10 cellular contexts compared by ENCODE assay signal in the genomic region with DNA sequence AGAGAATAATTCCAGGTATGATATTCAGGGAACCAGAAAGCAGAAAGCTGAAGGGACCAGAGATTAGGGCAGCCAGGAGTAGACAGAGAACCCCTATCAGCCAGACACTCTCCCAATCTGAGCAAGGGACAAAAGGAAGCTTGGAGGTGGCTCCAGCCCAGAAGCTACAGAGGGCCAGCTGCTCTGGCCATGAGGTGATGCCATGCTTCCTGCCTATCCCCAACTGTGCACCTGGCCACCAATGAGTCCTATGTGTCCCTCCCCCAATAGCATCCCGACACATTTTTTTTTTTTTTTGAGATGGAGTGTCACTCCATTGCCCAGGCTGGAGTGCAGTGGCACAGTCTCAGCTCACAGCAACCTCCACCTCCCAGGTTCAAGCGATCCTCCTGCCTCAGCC. TPM values are rescaled to one million over a fixed set of nuclear protein-coding genes. Genes with fewer than 3 reads are reported as not detected.
A peak's percentile ranks its signal among the peaks of the same experiment; 100 is the strongest.
DNase-seq lines count a peak whose midpoint lies in the region; ATAC-seq and TF ChIP-seq lines count a peak whose summit lies in the region.
"Had no signal": no experiment of that assay in that cellular context is flagged by ENCODE, and none has a peak within 500 bp of the region (broad histone marks: within the 10 kb centered on the region; RNA-seq: fewer than 3 reads in every experiment).

No MANE protein-coding gene starts in this region.

- intact Hi-C loops in activated naive CD4-positive, alpha-beta T cell treated with anti-CD3 and anti-CD28 coated beads for 36 hours (cut with micrococcal nuclease): no loop called here
- intact Hi-C loops in transverse colon (cut with DNase I; ENCODE audit: low total_unique reads): loop anchor here (5.0 kb wide), 1 partner anchor 129 kb away; no protein-coding TSS in a partner anchor

- peaks cover 86% of the 10 kb centered on the region for H3K4me1 Mint-ChIP-seq in activated naive CD4-positive, alpha-beta T cell treated with anti-CD3 and anti-CD28 coated beads for 36 hours (ENCODE audit: low read depth)
- peaks cover 58% of the 10 kb centered on the region for H3K4me1 Mint-ChIP-seq in activated T-helper 17 cell treated with anti-CD3 and anti-CD28 coated beads, Interleukin-2, amount 50 U/mL, for 72 hours

- no peaks in the 10 kb centered on the region for H3K27me3 ChIP-seq in transverse colon

- TF ChIP-seq POLR2A in transverse colon (IDR thresholded peaks at IDR 0.05): no peak

- peak overlapping the region; percentile 66 for H3K4me3 Mint-ChIP-seq in activated naive CD4-positive, alpha-beta T cell treated with anti-CD3 and anti-CD28 coated beads for 36 hours
- peak overlapping the region; percentile 82 for H3K4me3 Mint-ChIP-seq in activated T-helper 17 cell treated with anti-CD3 and anti-CD28 coated beads, Interleukin-2, amount 50 U/mL, for 72 hours

- H3K36me3 Mint-ChIP-seq in activated naive CD4-positive, alpha-beta T cell treated with anti-CD3 and anti-CD28 coated beads for 36 hours (ENCODE audit: low read depth): peaks cover 6% of the 10 kb centered on the region
- H3K36me3 Mint-ChIP-seq in activated T-helper 17 cell treated with anti-CD3 and anti-CD28 coated beads, Interleukin-2, amount 50 U/mL, for 72 hours (ENCODE audit: low read depth): peaks cover 38% of the 10 kb centered on the region

- no peak for TF ChIP-seq EP300 in transverse colon (IDR thresholded peaks at IDR 0.05; ENCODE audit: low read depth)

- WGBS in transverse colon (ENCODE audit: low coverage in 1 of 2), 2 donors: 92% methylated on average over 2 of the region's 2 CpGs; no CpG with 5 or more reads in 1 of the 2 donors

- no peak for DNase-seq in activated naive CD4-positive, alpha-beta T cell treated with anti-CD3 and anti-CD28 coated beads for 36 hours
- no peak for DNase-seq in activated naive CD4-positive, alpha-beta T cell treated with Interleukin-2 at 50 U/mL for 16 hours
- DNase-seq in left lobe of liver (ENCODE audit: low spot score) (peak; percentile 39), transverse colon (no peak)
- DNase-seq in activated CD4-positive, CD25-positive, alpha-beta regulatory T cell treated with anti-CD3 and anti-CD28 coated beads, Interleukin-2, amount 50 U/mL, for 72 hours: no peak
- no peak for DNase-seq in stimulated activated naive CD4-positive, alpha-beta T cell treated with Interleukin-2 at 50 U/mL for 16 hours (lab: John Stamatoyannopoulos, UW)

- no peaks in the 10 kb centered on the region for H3K9me3 Mint-ChIP-seq in activated naive CD4-positive, alpha-beta T cell treated with anti-CD3 and anti-CD28 coated beads for 36 hours
- H3K9me3 Mint-ChIP-seq in activated T-helper 17 cell treated with anti-CD3 and anti-CD28 coated beads, Interleukin-2, amount 50 U/mL, for 72 hours: no peaks in the 10 kb centered on the region

- peak overlapping the region; percentile 77 to 90 (median 82) for H3K27ac ChIP-seq in transverse colon
- H3K27ac ChIP-seq: epithelial cell of prostate, KMS-11 had no signal

- no peaks in the 10 kb centered on the region for H3K27me3 Mint-ChIP-seq in activated naive CD4-positive, alpha-beta T cell treated with anti-CD3 and anti-CD28 coated beads for 36 hours (ENCODE audit: low read depth)
- H3K27me3 Mint-ChIP-seq in activated T-helper 17 cell treated with anti-CD3 and anti-CD28 coated beads, Interleukin-2, amount 50 U/mL, for 72 hours: no peaks in the 10 kb centered on the region

- peak overlapping the region; percentile 98 for H3K27ac Mint-ChIP-seq in activated naive CD4-positive, alpha-beta T cell treated with anti-CD3 and anti-CD28 coated beads for 36 hours
- peak overlapping the region; percentile 98 for H3K27ac Mint-ChIP-seq in activated T-helper 17 cell treated with anti-CD3 and anti-CD28 coated beads, Interleukin-2, amount 50 U/mL, for 72 hours

- no peak overlapping the region for H3K4me3 ChIP-seq in transverse colon

- H3K9me3 ChIP-seq in transverse colon: no peaks in the 10 kb centered on the region

- H3K4me1 ChIP-seq in transverse colon: peaks cover 40 to 96% (median 65%) of the 10 kb centered on the region in 4 donors

- H3K36me3 ChIP-seq in transverse colon: no peaks in the 10 kb centered on the region

- no peak for ATAC-seq in activated T-helper 17 cell treated with anti-CD3 and anti-CD28 coated beads, Interleukin-2, amount 50 U/mL, for 72 hours (replicated peaks)
- ATAC-seq in left lobe of liver (no peak), GM18868 (IDR thresholded peaks at IDR 0.05; ENCODE audit: unreplicated experiment) (no peak)

- no peak for TF ChIP-seq CTCF in transverse colon (IDR thresholded peaks at IDR 0.05)

- CTCF ChIA-PET in activated naive CD4-positive, alpha-beta T cell treated with anti-CD3 and anti-CD28 coated beads for 36 hours (lab: Charles Lee): interaction anchor here (0.6 to 7.3 kb wide), 5 partner anchors 11 to 132 kb away, joined by 3 to 132 read pairs (median 3); no protein-coding TSS in a partner anchor

- in situ Hi-C loops in transverse colon (cut with MboI; ENCODE audit: low pct_ligation_motif_present in 1 of 4, low pct_unique_long_range_greater_than_20kb in 1 of 4, low sequenced_read_pairs in 3 of 4): loop anchor here (10.0 to 25.0 kb wide), 3 partner anchors 76 to 126 kb away; a partner anchor contains a TSS

RNA-seq across cellular contexts. Expression of a gene that starts 30.0 kb away (rescaled TPM):
- total RNA-seq in activated naive CD4-positive, alpha-beta T cell treated with anti-CD3 and anti-CD28 coated beads for 36 hours: 100 to 1,000 TPM; 112 to 117 TPM
- total RNA-seq in activated T-helper 17 cell treated with anti-CD3 and anti-CD28 coated beads, Interleukin-2, amount 50 U/mL, for 72 hours: 10 to 100 TPM; 59.6 to 99.8 TPM
- total RNA-seq in left lobe of liver (27.9 TPM), transverse colon (10 to 100 TPM in 3 of 4 donors, 1 to 10 TPM in 1; 6.2 to 90.8 (median 27.2) TPM)

RNA-seq across cellular contexts. Expression of a gene that starts 35.3 kb away (rescaled TPM):
- total RNA-seq in activated naive CD4-positive, alpha-beta T cell treated with anti-CD3 and anti-CD28 coated beads for 36 hours: 10 to 100 TPM; 11.3 to 13.9 TPM
- 1 to 10 TPM; 7.7 to 9.1 TPM for total RNA-seq in activated T-helper 17 cell treated with anti-CD3 and anti-CD28 coated beads, Interleukin-2, amount 50 U/mL, for 72 hours
- total RNA-seq in left lobe of liver: 73.7 TPM
- total RNA-seq in transverse colon: 10 to 100 TPM in 2 of 4 donors, 1 to 10 TPM in 2; 4.4 to 14.2 (median 9.2) TPM
